25 cellular contexts compared by ENCODE assay signal in genomic region chr4:38333219-38333618, GRCh38.
A peak's percentile ranks its signal among the peaks of the same experiment; 100 is the strongest.
DNase-seq lines count a peak whose midpoint lies in the region; ATAC-seq and TF ChIP-seq lines count a peak whose summit lies in the region.
"Had no signal": no experiment of that assay in that cellular context is flagged by ENCODE, and none has a peak within 500 bp of the region (broad histone marks: within the 10 kb centered on the region; RNA-seq: fewer than 3 reads in every experiment).

No MANE protein-coding gene starts in this region.

- H3K4me1 ChIP-seq in heart left ventricle (peaks cover 0 to 57% (median 6%) of the 10 kb centered on the region in 12 donors), adipocyte (ENCODE audit: control insufficient read depth, insufficient read depth, low read length) (peaks cover 11% of the 10 kb centered on the region), PC-3 (ENCODE audit: insufficient read depth, low read length) (peaks cover 38% of the 10 kb centered on the region)
- H3K4me1 ChIP-seq: breast epithelium had no signal

- TF ChIP-seq POLR2A in heart left ventricle (IDR thresholded peaks at IDR 0.05): no peak

- peaks cover 7% of the 10 kb centered on the region for H3F3A ChIP-seq in PC-3 (ENCODE audit: low read length, unreplicated experiment)

- H3K9ac ChIP-seq in adipocyte (ENCODE audit: low read length): peak overlapping the region; percentile 16
- no peak overlapping the region for H3K9ac ChIP-seq in PC-3 (ENCODE audit: low read length)
- H3K9ac ChIP-seq: SK-N-SH had no signal

- peak overlapping the region in 1 of 12 donors; percentile 25 for H3K27ac ChIP-seq in heart left ventricle
- H3K27ac ChIP-seq in PC-3 (ENCODE audit: low read length): no peak overlapping the region
- H3K27ac ChIP-seq: breast epithelium, HL-60, right atrium auricular region, thoracic aorta had no signal

- H3K4me2 ChIP-seq in PC-3 (ENCODE audit: low read length): no peak overlapping the region
- H3K4me2 ChIP-seq: SK-N-SH had no signal

- no peaks in the 10 kb centered on the region for H3K79me2 ChIP-seq in PC-3 (ENCODE audit: low read length)

- no peaks in the 10 kb centered on the region for H3K9me2 ChIP-seq in PC-3 (replicated peaks; ENCODE audit: low read length)
- H3K9me2 ChIP-seq: SK-N-SH had no signal

- intact Hi-C loops in left ventricle myocardium superior (cut with micrococcal nuclease) (no loop called here), heart left ventricle (cut with DNase I) (loop anchor here in 1 of 10 donors (5.0 kb wide), 1 partner anchor 84 kb away; no protein-coding TSS in a partner anchor), PC-3 (cut with micrococcal nuclease) (no loop called here)

- H3K9me3 ChIP-seq in heart left ventricle: peaks cover 0 to 10% (median 4%) of the 10 kb centered on the region in 12 donors
- H3K9me3 ChIP-seq in adipocyte (ENCODE audit: control insufficient read depth, low read length): peaks cover under 1% of the 10 kb centered on the region
- no peaks in the 10 kb centered on the region; the same call in 1 of the 2 replicates for H3K9me3 ChIP-seq in PC-3 (ENCODE audit: low read length)
- H3K9me3 ChIP-seq: breast epithelium, SK-N-SH had no signal

- H3K27me3 ChIP-seq in heart left ventricle (no peaks in the 10 kb centered on the region), adipocyte (replicated peaks; ENCODE audit: control insufficient read depth, insufficient read depth, low read length) (peaks cover 5% of the 10 kb centered on the region), PC-3 (ENCODE audit: low read length) (no peaks in the 10 kb centered on the region)
- H3K27me3 ChIP-seq: breast epithelium, right atrium auricular region had no signal

- TF ChIP-seq CTCF in heart left ventricle (IDR thresholded peaks at IDR 0.05) (no peak), PC-3 (conservative IDR thresholded peaks at IDR 0.05; ENCODE audit: low read depth, low read length) (no peak)

- no TSS peak for BruUV-seq in PC-3 (replicated peaks; lab: Mats Ljungman, UMichigan)

- 71 to 85% (median 83%) methylated on average over 2 of the region's 2 CpGs for WGBS in heart left ventricle, 4 donors

- POLR2A ChIA-PET in PC-3 (lab: Charles Lee; ENCODE audit: unreplicated experiment): no interaction called here

- H3K36me3 ChIP-seq in heart left ventricle (no peaks in the 10 kb centered on the region), adipocyte (ENCODE audit: control insufficient read depth, insufficient read depth, low read length, severe bottlenecking) (no peaks in the 10 kb centered on the region), PC-3 (ENCODE audit: low read depth, low read length) (peaks cover 3% of the 10 kb centered on the region; the same call in 1 of the 2 replicates)
- H3K36me3 ChIP-seq: breast epithelium, right atrium auricular region, thoracic aorta had no signal

- ATAC-seq in left ventricle myocardium superior (peak; percentile 34), heart left ventricle (no peak), HG02885 (IDR thresholded peaks at IDR 0.05; ENCODE audit: poor library complexity, unreplicated experiment) (no peak), PC-3 (no peak)
- ATAC-seq: left colon; stimulated activated naive CD8-positive, alpha-beta T cell treated with anti-CD3 and anti-CD28 coated beads, Interleukin-15, amount 100 ng/mL, for 72 hours had no signal

- no peaks in the 10 kb centered on the region for H4K20me1 ChIP-seq in PC-3 (ENCODE audit: low read length)

- DNase-seq in left ventricle myocardium superior (no peak), heart left ventricle (no peak), MV-4-11 (lab: John Stamatoyannopoulos, UW) (peak; percentile 95), adipocyte (ENCODE audit: low read depth) (no peak), T-helper 1 cell (no peak), PC-3 (no peak)
- DNase-seq: activated CD4-positive, alpha-beta T cell treated with anti-CD3 and anti-CD28 coated beads for 4 hours; CD8-positive, alpha-beta memory T cell; effector CD4-positive, alpha-beta T cell; HCEC 1CT; immature natural killer cell; KG1; left colon; NCI-H1417; NCI-H345; posterior cingulate gyrus; SK-N-SH; stimulated activated CD4-positive, alpha-beta T cell treated with anti-CD3 and anti-CD28 coated beads, Interleukin-1b, Interleukin-23, amount 100 ng/mL, for 48 hours; stimulated activated CD8-positive, alpha-beta memory T cell treated with anti-CD3 and anti-CD28 coated beads, Interleukin-4, amount 100 ng/mL, for 48 hours; stimulated activated naive CD8-positive, alpha-beta T cell treated with anti-CD3 and anti-CD28 coated beads, Interleukin-15, amount 100 ng/mL, for 72 hours had no signal

- no peak overlapping the region for H2AFZ ChIP-seq in PC-3 (ENCODE audit: low read length)

- H3K4me3 ChIP-seq in heart left ventricle: no peak overlapping the region
- no peak overlapping the region for H3K4me3 ChIP-seq in adipocyte (ENCODE audit: low read length)
- no peak overlapping the region for H3K4me3 ChIP-seq in PC-3 (ENCODE audit: low read length)
- H3K4me3 ChIP-seq: breast epithelium, right atrium auricular region, thoracic aorta had no signal

- CTCF ChIA-PET in PC-3 (lab: Charles Lee): no interaction called here
